In genomic region chr6:167270499-167271307, GRCh38 we compare ENCODE assay signal across 17 cellular contexts. TPM values are rescaled to one million over a fixed set of nuclear protein-coding genes. Genes with fewer than 3 reads are reported as not detected.
DNase-seq lines count a peak whose midpoint lies in the region; ATAC-seq and TF ChIP-seq lines count a peak whose summit lies in the region.
"Had no signal": no experiment of that assay in that cellular context is flagged by ENCODE, and none has a peak within 500 bp of the region (broad histone marks: within the 10 kb centered on the region; RNA-seq: fewer than 3 reads in every experiment).

No MANE protein-coding gene starts in this region.

- no peaks in the 10 kb centered on the region for H3K27me3 ChIP-seq in H7 (ENCODE audit: control insufficient read depth, insufficient read depth, low read length)

- peak; percentile 17 for ATAC-seq in WTC11
- ATAC-seq in left colon: peak; percentile 60

- peaks cover 31% of the 10 kb centered on the region for H3K27me3 Mint-ChIP-seq in WTC11 (ENCODE audit: low read depth)
- peaks cover 4% of the 10 kb centered on the region for H3K27me3 Mint-ChIP-seq in type B pancreatic cell

- POLR2A ChIA-PET in WTC11 (lab: Charles Lee): no interaction called here

- CTCF ChIA-PET in WTC11 (lab: Charles Lee): no interaction called here

- no peaks in the 10 kb centered on the region for H3K36me3 ChIP-seq in H7 (replicated peaks; ENCODE audit: control insufficient read depth, insufficient read depth, low read length)

- TF ChIP-seq CTCF in WTC11 (IDR thresholded peaks at IDR 0.05) (no peak), type B pancreatic cell (conservative IDR thresholded peaks at IDR 0.05) (no peak)

- H3K4me3 Mint-ChIP-seq in WTC11 (no peak overlapping the region), type B pancreatic cell (peak overlapping the region; percentile 17)

- H3K36me3 Mint-ChIP-seq in WTC11 (no peaks in the 10 kb centered on the region), type B pancreatic cell (no peaks in the 10 kb centered on the region)

- in situ Hi-C loops in KBM-7 (cut with MboI; ENCODE audit: low pct_unique_long_range_greater_than_20kb, low sequenced_read_pairs): no loop called here

- no peak overlapping the region for H3K4me3 ChIP-seq in H7 (ENCODE audit: insufficient read depth, low read depth, low read length)
- H3K4me3 ChIP-seq: PC-9 had no signal

- H3K9me3 Mint-ChIP-seq in WTC11: peaks cover 6% of the 10 kb centered on the region
- H3K9me3 Mint-ChIP-seq in type B pancreatic cell: no peaks in the 10 kb centered on the region

- peaks cover 36% of the 10 kb centered on the region for H3K4me1 Mint-ChIP-seq in WTC11
- H3K4me1 Mint-ChIP-seq in type B pancreatic cell (ENCODE audit: unreplicated experiment): peaks cover 65% of the 10 kb centered on the region

- no peak overlapping the region for H3K27ac Mint-ChIP-seq in WTC11
- H3K27ac Mint-ChIP-seq in type B pancreatic cell: peak overlapping the region; percentile 61

- intact Hi-C loops in left colon (cut with DNase I, micrococcal nuclease): no loop called here

- DNase-seq in NCI-H748 (lab: John Stamatoyannopoulos, UW; ENCODE audit: unreplicated experiment) (peak; percentile 40), NCI-H748 treated with DMSO at 0.1 percent for 48 hours (lab: John Stamatoyannopoulos, UW) (no peak), WTC11 (ENCODE audit: low spot score) (no peak), left colon (peak in 1 of 2 donors; percentile 37), type B pancreatic cell (ENCODE audit: extremely low spot score, unreplicated experiment) (no peak), KBM-7 (no peak), RPMI8226 (no peak), H7 (no peak)
- DNase-seq: EL, NCI-H1436 treated with DMSO at 0.1 percent for 48 hours, NCI-H446, NCI-H774, PC-9, SK-N-SH had no signal

TF ChIP-seq in WTC11, 78 proteins besides CTCF, POLR2A, EP300 and RAD21:
- TF ChIP-seq FOXP4 (CRISPR knock-in tag; IDR thresholded peaks at IDR 0.05) (no peak), ZNF423 (CRISPR knock-in tag; IDR thresholded peaks at IDR 0.05) (peak; percentile 43)

RNA-seq across cellular contexts. Expression of gene UNC93A, which starts 20.4 kb away (rescaled TPM):
- total RNA-seq in WTC11 (2021) (0.70 to 3.1 TPM (median 1.8 TPM) in 3 replicates), left colon (under 1 TPM in 1 of 2 donors, not detected in 1; 0.39 TPM), type B pancreatic cell (ENCODE audit: low replicate concordance) (3.7 and 11.2 TPM in 2 replicates)
- 2.0 and 2.5 TPM in 2 replicates for total RNA-seq in H7 (2014; rRNA removed; shearing (Covaris generic))
- total RNA-seq: A673; H4; PC-9; T-helper 1 cell treated with Interleukin-12 subunit alpha and Interleukin-12 subunit beta and Interleukin-4 antibody, amounts not matched to agents 30 ng/mL and 1 ng/mL, for 36 hours had no signal

RNA-seq across cellular contexts. Expression of gene TTLL2, which starts 54.2 kb away (rescaled TPM):
- total RNA-seq in WTC11 (2021) (not detected in 3 replicates), left colon (not detected), type B pancreatic cell (ENCODE audit: low replicate concordance) (not detected in 2 replicates)
- 0.07 TPM in 1 of 2 replicates, not detected in the other for total RNA-seq in H7 (2014; rRNA removed; shearing (Covaris generic))
- total RNA-seq: A673; H4; PC-9; T-helper 1 cell treated with Interleukin-12 subunit alpha and Interleukin-12 subunit beta and Interleukin-4 antibody, amounts not matched to agents 30 ng/mL and 1 ng/mL, for 36 hours had no signal
